Comparison of ENCODE assay signal across 34 cellular contexts in genomic region chr10:107019154-107019553, GRCh38.
"Had no signal": no experiment of that assay in that cellular context is flagged by ENCODE, and none has a peak within 500 bp of the region (broad histone marks: within the 10 kb centered on the region; RNA-seq: fewer than 3 reads in every experiment).

No MANE protein-coding gene starts in this region.

- DNase-seq: Karpas-422, Kasumi-1, MG63, MM.1S, MV-4-11, NCI-H1048, NCI-H1092, NCI-H1092 treated with DMSO at 0.1 percent for 48 hours, NCI-H1105, NCI-H1105 treated with DMSO at 0.1 percent for 48 hours, NCI-H1417, NCI-H1417 treated with DMSO at 0.1 percent for 48 hours, NCI-H1436, NCI-H1436 treated with DMSO at 0.1 percent for 48 hours, NCI-H146, NCI-H1694, NCI-H1694 treated with DMSO at 0.1 percent for 48 hours, NCI-H187, NCI-H187 treated with DMSO at 0.1 percent for 48 hours, NCI-H1930, NCI-H2029, NCI-H2029 treated with DMSO at 0.1 percent for 48 hours, NCI-H2081, NCI-H2081 treated with DMSO at 0.1 percent for 48 hours, NCI-H2107, NCI-H2171, NCI-H2171 treated with DMSO at 0.1 percent for 48 hours, NCI-H2227 treated with DMSO at 0.1 percent for 48 hours, NCI-H226, NCI-H345, NCI-H446, NCI-H446 treated with DMSO at 0.1 percent for 48 hours, NCI-H510A had no signal

- H3K27me3 ChIP-seq: MG63 had no signal

- H3K4me3 ChIP-seq: MG63 had no signal

- H3K36me3 ChIP-seq: MG63 had no signal

- H3K27ac ChIP-seq: KMS-11 had no signal

- H3K9me3 ChIP-seq: MG63 had no signal

- H3K4me2 ChIP-seq: KMS-11 had no signal

- H3K9ac ChIP-seq: KMS-11 had no signal
